17 cellular contexts compared by ENCODE assay signal in the genomic region with DNA sequence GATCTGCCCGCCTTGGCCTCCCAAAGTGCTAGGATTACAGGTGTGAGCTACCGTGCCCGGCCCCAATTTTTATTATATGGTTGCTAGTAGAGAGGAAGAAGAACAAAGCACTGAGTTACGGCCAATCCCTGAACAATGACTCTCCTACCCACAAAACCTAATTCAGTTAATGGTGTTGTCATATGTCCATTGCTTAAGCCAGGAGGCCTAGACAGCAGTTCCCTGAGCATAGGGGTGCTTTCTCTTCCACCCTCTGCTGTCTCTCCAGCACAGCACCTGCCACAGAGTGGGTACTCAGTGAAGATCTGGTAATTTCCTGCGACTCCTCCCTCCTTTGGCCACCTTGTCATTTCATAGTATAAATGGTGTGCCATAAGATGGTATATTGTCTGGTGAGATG.
"Had no signal": no experiment of that assay in that cellular context is flagged by ENCODE, and none has a peak within 500 bp of the region (broad histone marks: within the 10 kb centered on the region; RNA-seq: fewer than 3 reads in every experiment).

No MANE protein-coding gene starts in this region.

- H3K4me1 Mint-ChIP-seq: activated CD8-positive, alpha-beta memory T cell treated with anti-CD3 and anti-CD28 coated beads, Interleukin-2, amount 10 ng/mL, durations not matched to agents 7 days and 5 days; activated naive CD8-positive, alpha-beta T cell treated with anti-CD3 and anti-CD28 coated beads, Interleukin-2, amount 10 ng/mL, durations not matched to agents 7 days and 5 days; memory B cell had no signal

- H3K27me3 Mint-ChIP-seq: activated CD4-positive, alpha-beta memory T cell treated with anti-CD3 and anti-CD28 coated beads, Interleukin-2, amount 10 ng/mL, durations not matched to agents 7 days and 5 days; activated CD8-positive, alpha-beta memory T cell treated with anti-CD3 and anti-CD28 coated beads, Interleukin-2, amount 10 ng/mL, durations not matched to agents 7 days and 5 days; activated naive CD8-positive, alpha-beta T cell treated with anti-CD3 and anti-CD28 coated beads, Interleukin-2, amount 10 ng/mL, durations not matched to agents 7 days and 5 days; effector memory CD8-positive, alpha-beta T cell; memory B cell; stimulated activated naive CD8-positive, alpha-beta T cell treated with anti-CD3 and anti-CD28 coated beads, Interleukin-15, amount 100 ng/mL, for 72 hours had no signal

- H3K4me3 Mint-ChIP-seq: activated CD4-positive, alpha-beta memory T cell treated with anti-CD3 and anti-CD28 coated beads, Interleukin-2, amount 10 ng/mL, durations not matched to agents 7 days and 5 days; activated CD8-positive, alpha-beta memory T cell treated with anti-CD3 and anti-CD28 coated beads, Interleukin-2, amount 10 ng/mL, durations not matched to agents 7 days and 5 days; activated naive CD8-positive, alpha-beta T cell treated with anti-CD3 and anti-CD28 coated beads, Interleukin-2, amount 10 ng/mL, durations not matched to agents 7 days and 5 days; effector memory CD8-positive, alpha-beta T cell; immature natural killer cell; memory B cell; natural killer cell; stimulated activated naive CD8-positive, alpha-beta T cell treated with anti-CD3 and anti-CD28 coated beads, Interleukin-15, amount 100 ng/mL, for 72 hours had no signal

- H3K27ac Mint-ChIP-seq: activated CD4-positive, alpha-beta memory T cell treated with anti-CD3 and anti-CD28 coated beads, Interleukin-2, amount 10 ng/mL, durations not matched to agents 7 days and 5 days; activated CD8-positive, alpha-beta memory T cell treated with anti-CD3 and anti-CD28 coated beads, Interleukin-2, amount 10 ng/mL, durations not matched to agents 7 days and 5 days; activated naive CD8-positive, alpha-beta T cell treated with anti-CD3 and anti-CD28 coated beads, Interleukin-2, amount 10 ng/mL, durations not matched to agents 7 days and 5 days; memory B cell; natural killer cell; stimulated activated naive CD8-positive, alpha-beta T cell treated with anti-CD3 and anti-CD28 coated beads, Interleukin-15, amount 100 ng/mL, for 72 hours had no signal

- ATAC-seq: activated CD8-positive, alpha-beta memory T cell treated with anti-CD3 and anti-CD28 coated beads, Interleukin-2, amount 10 ng/mL, durations not matched to agents 7 days and 5 days; effector memory CD8-positive, alpha-beta T cell; left ventricle myocardium superior; stimulated activated naive CD8-positive, alpha-beta T cell treated with anti-CD3 and anti-CD28 coated beads, Interleukin-15, amount 100 ng/mL, for 72 hours had no signal

- DNase-seq: activated CD4-positive, alpha-beta memory T cell treated with anti-CD3 and anti-CD28 coated beads, Interleukin-2, amount 10 ng/mL, durations not matched to agents 7 days and 5 days; activated CD4-positive, alpha-beta T cell treated with anti-CD3 and anti-CD28 coated beads for 48 hours; activated CD4-positive, CD25-positive, alpha-beta regulatory T cell; activated CD8-positive, alpha-beta memory T cell treated with anti-CD3 and anti-CD28 coated beads, Interleukin-2, amount 10 ng/mL, durations not matched to agents 7 days and 5 days; activated naive CD8-positive, alpha-beta T cell treated with anti-CD3 and anti-CD28 coated beads, Interleukin-2, amount 10 ng/mL, durations not matched to agents 7 days and 5 days; amygdala; effector memory CD8-positive, alpha-beta T cell; immature natural killer cell; kidney glomerular epithelial cell; natural killer cell; nucleus accumbens; stimulated activated CD4-positive, alpha-beta T cell treated with anti-CD3 and anti-CD28 coated beads, Interleukin-2, amount 100 ng/mL, for 48 hours; stimulated activated naive CD8-positive, alpha-beta T cell treated with anti-CD3 and anti-CD28 coated beads, Interleukin-15, amount 100 ng/mL, for 72 hours; T-helper 9 cell; trophoblast cell had no signal

- H3K36me3 Mint-ChIP-seq: natural killer cell had no signal

- H3K9me3 Mint-ChIP-seq: activated CD4-positive, alpha-beta memory T cell treated with anti-CD3 and anti-CD28 coated beads, Interleukin-2, amount 10 ng/mL, durations not matched to agents 7 days and 5 days; activated naive CD8-positive, alpha-beta T cell treated with anti-CD3 and anti-CD28 coated beads, Interleukin-2, amount 10 ng/mL, durations not matched to agents 7 days and 5 days; effector memory CD8-positive, alpha-beta T cell; immature natural killer cell; memory B cell; natural killer cell; stimulated activated naive CD8-positive, alpha-beta T cell treated with anti-CD3 and anti-CD28 coated beads, Interleukin-15, amount 100 ng/mL, for 72 hours had no signal
